8 cellular contexts compared by ENCODE assay signal in genomic region chr19:41219924-41220567, GRCh38.
DNase-seq lines count a peak whose midpoint lies in the region; ATAC-seq, FAIRE-seq and TF ChIP-seq lines count a peak whose summit lies in the region.

No MANE protein-coding gene starts in this region.

- no peak for FAIRE-seq in RCC 7860 (lab: Jason Lieb, UNC)

- TF ChIP-seq CTCF in AG09309 (IDR thresholded peaks at IDR 0.05; ENCODE audit: control insufficient read depth, insufficient read depth, low read depth, low read length, missing control alignments) (no peak), nephron progenitor cell (IDR thresholded peaks at IDR 0.05) (no peak)

- no peaks in the 10 kb centered on the region for H3K9me3 Mint-ChIP-seq in nephron progenitor cell

- H3K4me3 Mint-ChIP-seq in nephron progenitor cell: peak overlapping the region; percentile 98

- TF ChIP-seq POLR2A in erythroblast (IDR thresholded peaks at IDR 0.05; ENCODE audit: low read length): no peak

- H3K4me1 Mint-ChIP-seq in nephron progenitor cell: peaks cover 77% of the 10 kb centered on the region

- peaks cover 15% of the 10 kb centered on the region for H3K27me3 Mint-ChIP-seq in nephron progenitor cell (ENCODE audit: low read depth, poor library complexity)

- no peak overlapping the region for H3K27ac Mint-ChIP-seq in nephron progenitor cell

- no peak for ATAC-seq in HG02870 (IDR thresholded peaks at IDR 0.05; ENCODE audit: unreplicated experiment)

- peak overlapping the region; percentile 69 for H3K4me3 ChIP-seq in AG09309 (ENCODE audit: control insufficient read depth, low read depth, low read length)

- H3K36me3 Mint-ChIP-seq in nephron progenitor cell (ENCODE audit: low read depth): peaks cover 14% of the 10 kb centered on the region

- no peak for DNase-seq in AG09309 (ENCODE audit: low read depth)
- DNase-seq in RCC 7860 (ENCODE audit: low spot score): peak; percentile 23
- peak; percentile 74 for DNase-seq in fibroblast of gingiva (ENCODE audit: low read depth)
- peak; percentile 32 for DNase-seq in nephron progenitor cell
- no peak for DNase-seq in erythroblast (lab: John Stamatoyannopoulos, UW)
- no peak for DNase-seq in activated T-cell treated with anti-CD3 and anti-CD28 coated beads for 4 hours
- no peak for DNase-seq in NCI-H2029 (lab: John Stamatoyannopoulos, UW)

Comparison
In these comparisons a context has a peak if more than half of its experiments do, and no peak if none do; other contexts are left out.
1. DNase-seq: peak in RCC 7860 (single experiment), fibroblast of gingiva (single experiment) and nephron progenitor cell (single experiment); none in AG09309 (single experiment), erythroblast (0 of 2), activated T-cell treated with anti-CD3 and anti-CD28 coated beads for 4 hours (single experiment) and NCI-H2029 (single experiment).